ENCODE assay signal across 7 cellular contexts in genomic region chr10:76917071-76917470, GRCh38.
"Had no signal": no experiment of that assay in that cellular context is flagged by ENCODE, and none has a peak within 500 bp of the region (broad histone marks: within the 10 kb centered on the region; RNA-seq: fewer than 3 reads in every experiment).

No MANE protein-coding gene starts in this region.

- H3K4me3 ChIP-seq: K562 had no signal

- H3K4me2 ChIP-seq: KMS-11 had no signal

- H3K9ac ChIP-seq: KMS-11 had no signal

- DNase-seq: IMR-90, KBM-7, KG1 had no signal

- FAIRE-seq: HepG2, K562 had no signal

- H3K27ac ChIP-seq: HL-60, KMS-11 had no signal
